Comparison of ENCODE assay signal across 1 cellular context in the genomic region with DNA sequence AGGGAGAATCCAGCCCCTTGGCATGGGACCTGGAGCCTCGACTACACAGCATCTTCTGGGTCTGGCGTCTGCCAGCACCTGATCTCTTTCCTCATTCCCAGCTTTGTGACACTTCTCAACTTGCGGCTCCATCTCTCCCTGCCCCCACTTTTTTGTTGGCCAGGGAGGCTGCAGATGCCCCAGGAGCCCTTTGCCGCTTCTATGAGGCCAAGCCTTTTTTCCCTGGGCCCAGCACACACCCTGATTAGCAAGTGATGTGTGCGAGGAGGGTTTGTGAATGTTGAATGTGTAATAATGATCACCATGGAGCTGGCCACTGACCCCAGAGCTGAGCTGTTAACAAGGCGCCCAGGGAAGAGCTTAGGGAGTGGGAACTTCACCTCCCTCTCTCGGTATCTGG.
TF ChIP-seq lines count a peak whose summit lies in the region.

No MANE protein-coding gene starts in this region.

TF ChIP-seq in WTC11, 78 proteins besides CTCF, POLR2A, EP300 and RAD21 (continued from another document):
- TF ChIP-seq, protein P1, sequence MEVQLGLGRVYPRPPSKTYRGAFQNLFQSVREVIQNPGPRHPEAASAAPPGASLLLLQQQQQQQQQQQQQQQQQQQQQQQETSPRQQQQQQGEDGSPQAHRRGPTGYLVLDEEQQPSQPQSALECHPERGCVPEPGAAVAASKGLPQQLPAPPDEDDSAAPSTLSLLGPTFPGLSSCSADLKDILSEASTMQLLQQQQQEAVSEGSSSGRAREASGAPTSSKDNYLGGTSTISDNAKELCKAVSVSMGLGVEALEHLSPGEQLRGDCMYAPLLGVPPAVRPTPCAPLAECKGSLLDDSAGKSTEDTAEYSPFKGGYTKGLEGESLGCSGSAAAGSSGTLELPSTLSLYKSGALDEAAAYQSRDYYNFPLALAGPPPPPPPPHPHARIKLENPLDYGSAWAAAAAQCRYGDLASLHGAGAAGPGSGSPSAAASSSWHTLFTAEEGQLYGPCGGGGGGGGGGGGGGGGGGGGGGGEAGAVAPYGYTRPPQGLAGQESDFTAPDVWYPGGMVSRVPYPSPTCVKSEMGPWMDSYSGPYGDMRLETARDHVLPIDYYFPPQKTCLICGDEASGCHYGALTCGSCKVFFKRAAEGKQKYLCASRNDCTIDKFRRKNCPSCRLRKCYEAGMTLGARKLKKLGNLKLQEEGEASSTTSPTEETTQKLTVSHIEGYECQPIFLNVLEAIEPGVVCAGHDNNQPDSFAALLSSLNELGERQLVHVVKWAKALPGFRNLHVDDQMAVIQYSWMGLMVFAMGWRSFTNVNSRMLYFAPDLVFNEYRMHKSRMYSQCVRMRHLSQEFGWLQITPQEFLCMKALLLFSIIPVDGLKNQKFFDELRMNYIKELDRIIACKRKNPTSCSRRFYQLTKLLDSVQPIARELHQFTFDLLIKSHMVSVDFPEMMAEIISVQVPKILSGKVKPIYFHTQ (CRISPR knock-in tag; IDR thresholded peaks at IDR 0.05): no peak
- TF ChIP-seq NR2C2 (CRISPR knock-in tag; IDR thresholded peaks at IDR 0.05) (no peak), NFATC4 (CRISPR knock-in tag; IDR thresholded peaks at IDR 0.05) (no peak), ZNF138 (CRISPR knock-in tag; conservative IDR thresholded peaks at IDR 0.05) (no peak)
- TF ChIP-seq, protein P2, sequence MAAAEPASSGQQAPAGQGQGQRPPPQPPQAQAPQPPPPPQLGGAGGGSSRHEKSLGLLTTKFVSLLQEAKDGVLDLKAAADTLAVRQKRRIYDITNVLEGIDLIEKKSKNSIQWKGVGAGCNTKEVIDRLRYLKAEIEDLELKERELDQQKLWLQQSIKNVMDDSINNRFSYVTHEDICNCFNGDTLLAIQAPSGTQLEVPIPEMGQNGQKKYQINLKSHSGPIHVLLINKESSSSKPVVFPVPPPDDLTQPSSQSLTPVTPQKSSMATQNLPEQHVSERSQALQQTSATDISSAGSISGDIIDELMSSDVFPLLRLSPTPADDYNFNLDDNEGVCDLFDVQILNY (CRISPR knock-in tag; IDR thresholded peaks at IDR 0.05): no peak
TF ChIP-seq in WTC11: peak in this region for 0.
